ENCODE assay signal across 15 cellular contexts in genomic region chr17:8968503-8968902, GRCh38. TPM values are rescaled to one million over a fixed set of nuclear protein-coding genes. Genes with fewer than 3 reads are reported as not detected.
DNase-seq lines count a peak whose midpoint lies in the region; ATAC-seq and TF ChIP-seq lines count a peak whose summit lies in the region.
"Had no signal": no experiment of that assay in that cellular context is flagged by ENCODE, and none has a peak within 500 bp of the region (broad histone marks: within the 10 kb centered on the region; RNA-seq: fewer than 3 reads in every experiment).

No MANE protein-coding gene starts in this region.

- H3K27me3 Mint-ChIP-seq in activated CD8-positive, alpha-beta T cell treated with anti-CD3 and anti-CD28 coated beads for 36 hours, result no peaks in the 10 kb centered on the region
- H3K27me3 Mint-ChIP-seq in activated CD8-positive, alpha-beta T cell treated with anti-CD3 and anti-CD28 coated beads, Interleukin-2, amount 10 ng/mL, durations not matched to agents 7 days and 5 days (ENCODE audit: low read depth), result no peaks in the 10 kb centered on the region
- peaks cover 0 to 2% (median 0%) of the 10 kb centered on the region in 3 donors for H3K27me3 Mint-ChIP-seq in CD14-positive monocyte (ENCODE audit: low read depth in 3 of 3)
- no peaks in the 10 kb centered on the region for H3K27me3 Mint-ChIP-seq in activated T-helper 2 cell treated with anti-CD3 and anti-CD28 coated beads, Interferon-gamma antibody, Interleukin-2, Interleukin-4, amounts not matched to agents 10 μg/mL and 5 μg/mL and 100 μg/mL, durations not matched to agents 14 hours and 24 hours and 36 hours (ENCODE audit: low read depth)
- H3K27me3 Mint-ChIP-seq in natural killer cell treated with Interleukin-12 subunit alpha and Interleukin-12 subunit beta and Interleukin-15 and Interleukin-18, amount 100 ng/mL, for 72 hours, result no peaks in the 10 kb centered on the region

- peaks cover 19% of the 10 kb centered on the region for H3K9me3 Mint-ChIP-seq in activated CD8-positive, alpha-beta T cell treated with anti-CD3 and anti-CD28 coated beads for 36 hours
- H3K9me3 Mint-ChIP-seq in activated CD8-positive, alpha-beta T cell treated with anti-CD3 and anti-CD28 coated beads, Interleukin-2, amount 10 ng/mL, durations not matched to agents 7 days and 5 days (ENCODE audit: insufficient read depth), result peaks cover 18% of the 10 kb centered on the region
- H3K9me3 Mint-ChIP-seq in CD14-positive monocyte, result peaks cover 0 to 4% (median 1%) of the 10 kb centered on the region in 7 donors
- peaks cover 24% of the 10 kb centered on the region for H3K9me3 Mint-ChIP-seq in activated T-helper 2 cell treated with anti-CD3 and anti-CD28 coated beads, Interferon-gamma antibody, Interleukin-2, Interleukin-4, amounts not matched to agents 10 μg/mL and 5 μg/mL and 100 μg/mL, durations not matched to agents 14 hours and 24 hours and 36 hours
- H3K9me3 Mint-ChIP-seq in natural killer cell treated with Interleukin-12 subunit alpha and Interleukin-12 subunit beta and Interleukin-15 and Interleukin-18, amount 100 ng/mL, for 72 hours, result peaks cover 9% of the 10 kb centered on the region

- peak overlapping the region; percentile 22 for H3K27ac Mint-ChIP-seq in activated CD8-positive, alpha-beta T cell treated with anti-CD3 and anti-CD28 coated beads for 36 hours
- no peak overlapping the region for H3K27ac Mint-ChIP-seq in activated CD8-positive, alpha-beta T cell treated with anti-CD3 and anti-CD28 coated beads, Interleukin-2, amount 10 ng/mL, durations not matched to agents 7 days and 5 days
- H3K27ac Mint-ChIP-seq in CD14-positive monocyte, result peak overlapping the region in 6 of 7 donors; percentile 97 to 98 (median 98)
- H3K27ac Mint-ChIP-seq in activated T-helper 2 cell treated with anti-CD3 and anti-CD28 coated beads, Interferon-gamma antibody, Interleukin-2, Interleukin-4, amounts not matched to agents 10 μg/mL and 5 μg/mL and 100 μg/mL, durations not matched to agents 14 hours and 24 hours and 36 hours, result peak overlapping the region; percentile 35
- H3K27ac Mint-ChIP-seq in natural killer cell treated with Interleukin-12 subunit alpha and Interleukin-12 subunit beta and Interleukin-15 and Interleukin-18, amount 100 ng/mL, for 72 hours, result peak overlapping the region; percentile 78 to 90

- H3K4me3 Mint-ChIP-seq in activated CD8-positive, alpha-beta T cell treated with anti-CD3 and anti-CD28 coated beads for 36 hours, result no peak overlapping the region
- H3K4me3 Mint-ChIP-seq in activated CD8-positive, alpha-beta T cell treated with anti-CD3 and anti-CD28 coated beads, Interleukin-2, amount 10 ng/mL, durations not matched to agents 7 days and 5 days, result no peak overlapping the region
- H3K4me3 Mint-ChIP-seq in CD14-positive monocyte, result peak overlapping the region in 1 of 2 donors; percentile 8
- peak overlapping the region; percentile 6 for H3K4me3 Mint-ChIP-seq in activated T-helper 2 cell treated with anti-CD3 and anti-CD28 coated beads, Interferon-gamma antibody, Interleukin-2, Interleukin-4, amounts not matched to agents 10 μg/mL and 5 μg/mL and 100 μg/mL, durations not matched to agents 14 hours and 24 hours and 36 hours (ENCODE audit: low read depth)
- peak overlapping the region; percentile 98 for H3K4me3 Mint-ChIP-seq in natural killer cell treated with Interleukin-12 subunit alpha and Interleukin-12 subunit beta and Interleukin-15 and Interleukin-18, amount 100 ng/mL, for 72 hours

- intact Hi-C loops in activated CD8-positive, alpha-beta T cell treated with anti-CD3 and anti-CD28 coated beads for 36 hours (cut with micrococcal nuclease), result no loop called here
- intact Hi-C loops in CD14-positive monocyte (cut with micrococcal nuclease), result no loop called here
- intact Hi-C loops in activated T-helper 2 cell treated with anti-CD3 and anti-CD28 coated beads, Interferon-gamma antibody, Interleukin-2, Interleukin-4, amounts not matched to agents 10 μg/mL and 5 μg/mL and 100 μg/mL, durations not matched to agents 14 hours and 24 hours and 36 hours (cut with micrococcal nuclease), result no loop called here

- TF ChIP-seq CTCF in activated CD8-positive, alpha-beta T cell treated with anti-CD3 and anti-CD28 coated beads for 36 hours (IDR thresholded peaks at IDR 0.05), result no peak
- no peak for TF ChIP-seq CTCF in CD14-positive monocyte (IDR thresholded peaks at IDR 0.05)

- no peak for ATAC-seq in activated CD8-positive, alpha-beta T cell treated with anti-CD3 and anti-CD28 coated beads for 36 hours
- ATAC-seq in activated CD8-positive, alpha-beta T cell treated with anti-CD3 and anti-CD28 coated beads, Interleukin-2, amount 10 ng/mL, durations not matched to agents 7 days and 5 days, result no peak
- peak; percentile 29 to 51 for ATAC-seq in natural killer cell treated with Interleukin-12 subunit alpha and Interleukin-12 subunit beta and Interleukin-15 and Interleukin-18, amount 100 ng/mL, for 72 hours
- ATAC-seq in GM21723 (IDR thresholded peaks at IDR 0.05; ENCODE audit: unreplicated experiment), result no peak
- no peak for ATAC-seq in GM18519 (IDR thresholded peaks at IDR 0.05; ENCODE audit: low FRiP score, unreplicated experiment)

- peaks cover 25% of the 10 kb centered on the region for H3K4me1 Mint-ChIP-seq in activated CD8-positive, alpha-beta T cell treated with anti-CD3 and anti-CD28 coated beads for 36 hours (ENCODE audit: low read depth)
- peaks cover 32% of the 10 kb centered on the region for H3K4me1 Mint-ChIP-seq in activated CD8-positive, alpha-beta T cell treated with anti-CD3 and anti-CD28 coated beads, Interleukin-2, amount 10 ng/mL, durations not matched to agents 7 days and 5 days (ENCODE audit: low read depth)
- peaks cover 61% of the 10 kb centered on the region for H3K4me1 Mint-ChIP-seq in CD14-positive monocyte
- peaks cover 25% of the 10 kb centered on the region for H3K4me1 Mint-ChIP-seq in activated T-helper 2 cell treated with anti-CD3 and anti-CD28 coated beads, Interferon-gamma antibody, Interleukin-2, Interleukin-4, amounts not matched to agents 10 μg/mL and 5 μg/mL and 100 μg/mL, durations not matched to agents 14 hours and 24 hours and 36 hours (ENCODE audit: low read depth)
- H3K4me1 Mint-ChIP-seq in natural killer cell treated with Interleukin-12 subunit alpha and Interleukin-12 subunit beta and Interleukin-15 and Interleukin-18, amount 100 ng/mL, for 72 hours (ENCODE audit: low read depth in 2 of 2), result peaks cover 33 to 44% of the 10 kb centered on the region in 2 donors

- POLR2A ChIA-PET in activated CD8-positive, alpha-beta T cell treated with anti-CD3 and anti-CD28 coated beads for 36 hours (lab: Charles Lee), result interaction anchor here (0.6 kb wide), 1 partner anchor 371 kb away, joined by 3 read pairs; no protein-coding TSS in a partner anchor
- POLR2A ChIA-PET in activated CD8-positive, alpha-beta T cell treated with anti-CD3 and anti-CD28 coated beads, Interleukin-2, amount 10 ng/mL, durations not matched to agents 7 days and 5 days (lab: Charles Lee), result no interaction called here

- peaks cover 19% of the 10 kb centered on the region for H3K36me3 Mint-ChIP-seq in activated CD8-positive, alpha-beta T cell treated with anti-CD3 and anti-CD28 coated beads for 36 hours (ENCODE audit: low read depth)
- peaks cover 33% of the 10 kb centered on the region for H3K36me3 Mint-ChIP-seq in activated CD8-positive, alpha-beta T cell treated with anti-CD3 and anti-CD28 coated beads, Interleukin-2, amount 10 ng/mL, durations not matched to agents 7 days and 5 days (ENCODE audit: low read depth)
- H3K36me3 Mint-ChIP-seq in CD14-positive monocyte, result peaks cover 10 to 20% of the 10 kb centered on the region in 2 donors
- peaks cover 30% of the 10 kb centered on the region for H3K36me3 Mint-ChIP-seq in activated T-helper 2 cell treated with anti-CD3 and anti-CD28 coated beads, Interferon-gamma antibody, Interleukin-2, Interleukin-4, amounts not matched to agents 10 μg/mL and 5 μg/mL and 100 μg/mL, durations not matched to agents 14 hours and 24 hours and 36 hours (ENCODE audit: low read depth)
- peaks cover 26% of the 10 kb centered on the region for H3K36me3 Mint-ChIP-seq in natural killer cell treated with Interleukin-12 subunit alpha and Interleukin-12 subunit beta and Interleukin-15 and Interleukin-18, amount 100 ng/mL, for 72 hours

- no peak for DNase-seq in activated CD8-positive, alpha-beta T cell treated with anti-CD3 and anti-CD28 coated beads for 36 hours
- DNase-seq in activated CD8-positive, alpha-beta T cell treated with anti-CD3 and anti-CD28 coated beads, Interleukin-2, amount 10 ng/mL, durations not matched to agents 7 days and 5 days, result no peak
- no peak for DNase-seq in CD14-positive monocyte (ENCODE audit: low spot score)
- DNase-seq in activated T-helper 2 cell treated with anti-CD3 and anti-CD28 coated beads, Interferon-gamma antibody, Interleukin-2, Interleukin-4, amounts not matched to agents 10 μg/mL and 5 μg/mL and 100 μg/mL, durations not matched to agents 14 hours and 24 hours and 36 hours (ENCODE audit: low spot score), result no peak
- no peak for DNase-seq in natural killer cell treated with Interleukin-12 subunit alpha and Interleukin-12 subunit beta and Interleukin-15 and Interleukin-18, amount 100 ng/mL, for 72 hours (ENCODE audit: low spot score)
- no peak for DNase-seq in NCI-H1092 treated with DMSO at 0.1 percent for 48 hours (lab: John Stamatoyannopoulos, UW)
- DNase-seq: DMS79 treated with DMSO at 0.1 percent for 48 hours, HCEC 1CT, NCI-H1436, NCI-H2029, NCI-H2171 treated with DMSO at 0.1 percent for 48 hours, NCI-H748 treated with DMSO at 0.1 percent for 48 hours had no signal

- CTCF ChIA-PET in activated CD8-positive, alpha-beta T cell treated with anti-CD3 and anti-CD28 coated beads for 36 hours (lab: Charles Lee), result no interaction called here
- CTCF ChIA-PET in activated CD8-positive, alpha-beta T cell treated with anti-CD3 and anti-CD28 coated beads, Interleukin-2, amount 10 ng/mL, durations not matched to agents 7 days and 5 days (lab: Charles Lee), result no interaction called here

RNA-seq across cellular contexts. Expression of gene PIK3R5, which starts 3.0 kb away (rescaled TPM):
- total RNA-seq in activated CD8-positive, alpha-beta T cell treated with anti-CD3 and anti-CD28 coated beads for 36 hours, result 10 to 100 TPM; 46.7 to 50.4 TPM
- total RNA-seq in activated CD8-positive, alpha-beta T cell treated with anti-CD3 and anti-CD28 coated beads, Interleukin-2, amount 10 ng/mL, durations not matched to agents 7 days and 5 days, result 10 to 100 TPM; 73.9 to 77.9 TPM
- 10 to 100 TPM; 32.1 to 47.5 TPM for polyA plus RNA-seq in CD14-positive monocyte
- 46.8 and 47.7 TPM in 2 replicates for total RNA-seq in activated T-helper 2 cell treated with anti-CD3 and anti-CD28 coated beads, Interferon-gamma antibody, Interleukin-2, Interleukin-4, amounts not matched to agents 10 μg/mL and 5 μg/mL and 100 μg/mL, durations not matched to agents 14 hours and 24 hours and 36 hours
- total RNA-seq in natural killer cell treated with Interleukin-12 subunit alpha and Interleukin-12 subunit beta and Interleukin-15 and Interleukin-18, amount 100 ng/mL, for 72 hours, result 100 to 1,000 TPM; 112 to 119 TPM
- total RNA-seq: A172 had no signal

RNA-seq across cellular contexts. Expression of gene NTN1, which starts 52.8 kb away (rescaled TPM):
- total RNA-seq in activated CD8-positive, alpha-beta T cell treated with anti-CD3 and anti-CD28 coated beads for 36 hours, result 1 to 10 TPM; 1.2 to 1.3 TPM
- not detected for total RNA-seq in activated CD8-positive, alpha-beta T cell treated with anti-CD3 and anti-CD28 coated beads, Interleukin-2, amount 10 ng/mL, durations not matched to agents 7 days and 5 days
- polyA plus RNA-seq in CD14-positive monocyte, result under 1 TPM in 1 of 2 donors, not detected in 1; 0.03 TPM
- 0.41 and 0.60 TPM in 2 replicates for total RNA-seq in activated T-helper 2 cell treated with anti-CD3 and anti-CD28 coated beads, Interferon-gamma antibody, Interleukin-2, Interleukin-4, amounts not matched to agents 10 μg/mL and 5 μg/mL and 100 μg/mL, durations not matched to agents 14 hours and 24 hours and 36 hours
- total RNA-seq in natural killer cell treated with Interleukin-12 subunit alpha and Interleukin-12 subunit beta and Interleukin-15 and Interleukin-18, amount 100 ng/mL, for 72 hours, result under 1 TPM; 0.10 to 0.20 TPM

Comparison
In these comparisons a context has a peak if more than half of its experiments do, and no peak if none do; other contexts are left out.
1. ATAC-seq: peak in natural killer cell treated with Interleukin-12 subunit alpha and Interleukin-12 subunit beta and Interleukin-15 and Interleukin-18, amount 100 ng/mL, for 72 hours (2 of 2); none in activated CD8-positive, alpha-beta T cell treated with anti-CD3 and anti-CD28 coated beads for 36 hours (single experiment), activated CD8-positive, alpha-beta T cell treated with anti-CD3 and anti-CD28 coated beads, Interleukin-2, amount 10 ng/mL, durations not matched to agents 7 days and 5 days (single experiment), GM21723 (single experiment) and GM18519 (single experiment).
2. H3K4me3 Mint-ChIP-seq: peak in activated T-helper 2 cell treated with anti-CD3 and anti-CD28 coated beads, Interferon-gamma antibody, Interleukin-2, Interleukin-4, amounts not matched to agents 10 μg/mL and 5 μg/mL and 100 μg/mL, durations not matched to agents 14 hours and 24 hours and 36 hours (single experiment) and natural killer cell treated with Interleukin-12 subunit alpha and Interleukin-12 subunit beta and Interleukin-15 and Interleukin-18, amount 100 ng/mL, for 72 hours (single experiment); none in activated CD8-positive, alpha-beta T cell treated with anti-CD3 and anti-CD28 coated beads for 36 hours (single experiment) and activated CD8-positive, alpha-beta T cell treated with anti-CD3 and anti-CD28 coated beads, Interleukin-2, amount 10 ng/mL, durations not matched to agents 7 days and 5 days (single experiment).